Comparison of ENCODE assay signal across 8 cellular contexts in the genomic region with DNA sequence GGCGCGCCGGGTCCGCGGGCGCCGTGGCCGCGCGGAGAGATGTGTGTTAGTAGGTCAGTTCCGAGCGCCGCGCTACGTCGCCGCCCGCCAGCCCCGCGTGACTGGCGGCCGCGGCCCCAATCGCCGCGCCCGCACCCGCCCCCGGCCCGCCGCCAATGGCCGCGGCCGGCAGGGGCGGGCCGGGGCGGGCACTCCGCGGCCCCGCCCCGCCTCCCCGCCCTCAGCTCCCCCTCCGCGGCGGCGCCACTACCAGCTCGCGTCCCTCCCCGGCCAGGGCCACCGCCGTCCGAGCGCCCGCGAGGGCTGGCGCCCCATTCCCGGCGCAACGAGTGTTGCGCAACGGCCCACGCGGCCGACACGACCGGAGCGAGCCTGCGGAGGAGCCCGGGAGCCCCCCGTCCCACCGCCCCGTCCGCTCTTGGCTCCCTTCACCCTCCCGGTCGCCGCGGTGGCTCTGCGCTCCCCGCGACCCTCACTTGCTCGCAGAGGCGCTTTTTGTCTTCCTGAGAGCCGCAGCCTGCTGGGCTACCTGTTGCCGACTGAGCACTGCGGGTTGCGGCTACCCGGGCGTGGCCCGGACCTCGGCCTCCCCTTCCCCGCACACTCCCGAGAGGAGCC. TPM values are rescaled to one million over a fixed set of nuclear protein-coding genes. Genes with fewer than 3 reads are reported as not detected.
DNase-seq lines count a peak whose midpoint lies in the region; ATAC-seq and TF ChIP-seq lines count a peak whose summit lies in the region.

A gene with protein sequence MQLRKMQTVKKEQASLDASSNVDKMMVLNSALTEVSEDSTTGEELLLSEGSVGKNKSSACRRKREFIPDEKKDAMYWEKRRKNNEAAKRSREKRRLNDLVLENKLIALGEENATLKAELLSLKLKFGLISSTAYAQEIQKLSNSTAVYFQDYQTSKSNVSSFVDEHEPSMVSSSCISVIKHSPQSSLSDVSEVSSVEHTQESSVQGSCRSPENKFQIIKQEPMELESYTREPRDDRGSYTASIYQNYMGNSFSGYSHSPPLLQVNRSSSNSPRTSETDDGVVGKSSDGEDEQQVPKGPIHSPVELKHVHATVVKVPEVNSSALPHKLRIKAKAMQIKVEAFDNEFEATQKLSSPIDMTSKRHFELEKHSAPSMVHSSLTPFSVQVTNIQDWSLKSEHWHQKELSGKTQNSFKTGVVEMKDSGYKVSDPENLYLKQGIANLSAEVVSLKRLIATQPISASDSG (minus strand): TSS at position 48 of the 618 bp plus-strand sequence. CDS start 13,098 bp downstream, outside the sequence.

- intact Hi-C loops in testis (cut with DNase I; ENCODE audit: low total_unique reads) = no loop called here

- H3K4me2 ChIP-seq in GM23338 = peak within 1 kb of the TSS; percentile 95

- peaks cover 5% of the 10 kb centered on the region; the same call in 1 of the 3 replicates for H3K9me3 Mint-ChIP-seq in GM23338
- no peaks in the 10 kb centered on the region for H3K9me3 Mint-ChIP-seq in activated naive CD4-positive, alpha-beta T cell treated with anti-CD3 and anti-CD28 coated beads, Interleukin-2, amount 50 U/mL, for 72 hours

- ATAC-seq in GM23338 (peak; percentile 65), SK-N-SH treated with all-trans-retinoic acid at 6 μM for 48 hours (peak; percentile 71), omental fat pad (ENCODE audit: low FRiP score) (peak; percentile 58)
- ATAC-seq in activated naive CD4-positive, alpha-beta T cell treated with anti-CD3 and anti-CD28 coated beads, Interleukin-2, amount 50 U/mL, for 72 hours = peak; percentile 76 to 80

- TF ChIP-seq CTCF in GM23338 (conservative IDR thresholded peaks at IDR 0.05; ENCODE audit: low read depth in 2 of 2) = no peak
- no peak for TF ChIP-seq CTCF in LNCaP clone FGC (IDR thresholded peaks at IDR 0.05; ENCODE audit: control insufficient read depth, extremely low read depth, insufficient read depth)
- TF ChIP-seq CTCF in omental fat pad (IDR thresholded peaks at IDR 0.05) = no peak
- TF ChIP-seq CTCF in testis (IDR thresholded peaks at IDR 0.05) = no peak

- WGBS in testis, 2 donors = 0 to 1% methylated on average over 34 to 37 of the region's 92 CpGs

- peaks cover 60% of the 10 kb centered on the region for H3K27me3 ChIP-seq in GM23338 (ENCODE audit: insufficient read depth)
- no peaks in the 10 kb centered on the region for H3K27me3 ChIP-seq in testis

- H3K4me1 ChIP-seq in GM23338 (ENCODE audit: insufficient read depth) (peaks cover 19% of the 10 kb centered on the region), testis (peaks cover 33% of the 10 kb centered on the region)

- no peaks in the 10 kb centered on the region for H3K9me3 ChIP-seq in testis

- H2AFZ ChIP-seq in GM23338 = peak within 1 kb of the TSS; percentile 96

- DNase-seq in EH (ENCODE audit: low read depth) (peak; percentile 85), GM23338 (ENCODE audit: low spot score) (peak; percentile 77), LNCaP clone FGC (ENCODE audit: low read depth) (peak; percentile 22), glomerular visceral epithelial cell (ENCODE audit: extremely low spot score) (peak; percentile 88), omental fat pad (ENCODE audit: low spot score) (no peak), testis (peak; percentile 87)
- peak; percentile 71 to 81 for DNase-seq in activated naive CD4-positive, alpha-beta T cell treated with anti-CD3 and anti-CD28 coated beads, Interleukin-2, amount 50 U/mL, for 72 hours (ENCODE audit: low spot score in 2 of 2)

- TF ChIP-seq POLR2A in testis (IDR thresholded peaks at IDR 0.05) = no peak

- H3K36me3 ChIP-seq in GM23338 (ENCODE audit: insufficient read depth) (no peaks in the 10 kb centered on the region), testis (ENCODE audit: low read depth, missing control alignments) (no peaks in the 10 kb centered on the region)

- peak within 1 kb of the TSS; percentile 89 for H3K4me3 Mint-ChIP-seq in GM23338

- peaks cover 32% of the 10 kb centered on the region for H3K79me2 ChIP-seq in GM23338 (replicated peaks; ENCODE audit: insufficient read depth)

- H3K4me1 Mint-ChIP-seq in GM23338 = peaks cover 28% of the 10 kb centered on the region

- H3K27me3 Mint-ChIP-seq in GM23338 (ENCODE audit: insufficient read depth, low read depth, poor library complexity) = peaks cover 49% of the 10 kb centered on the region

- H4K20me1 ChIP-seq in GM23338 (replicated peaks; ENCODE audit: insufficient read depth) = peaks cover 34% of the 10 kb centered on the region

- H3K27ac Mint-ChIP-seq in GM23338 = peak within 1 kb of the TSS; percentile 12
- peak within 1 kb of the TSS; percentile 98 to 99 for H3K27ac Mint-ChIP-seq in activated naive CD4-positive, alpha-beta T cell treated with anti-CD3 and anti-CD28 coated beads, Interleukin-2, amount 50 U/mL, for 72 hours

- no peaks in the 10 kb centered on the region; the same call in 2 of the 3 replicates for H3K36me3 Mint-ChIP-seq in GM23338 (ENCODE audit: low read depth)
- H3K36me3 Mint-ChIP-seq in activated naive CD4-positive, alpha-beta T cell treated with anti-CD3 and anti-CD28 coated beads, Interleukin-2, amount 50 U/mL, for 72 hours = peaks cover 30 to 38% of the 10 kb centered on the region in 2 donors

- H3K9me2 ChIP-seq in GM23338 (ENCODE audit: insufficient read depth) = no peaks in the 10 kb centered on the region

- H3K4me3 ChIP-seq in GM23338 = peak within 1 kb of the TSS; percentile 91
- H3K4me3 ChIP-seq in LNCaP clone FGC (ENCODE audit: low read depth, low read length) = peak within 1 kb of the TSS; percentile 95
- peak within 1 kb of the TSS; percentile 82 to 97 for H3K4me3 ChIP-seq in testis

- H3F3A ChIP-seq in GM23338 (replicated peaks; ENCODE audit: low read depth) = 0 out of 2 replicates have a peak, but pooled peaks cover 7% of the 10 kb centered on the region

- H3K27ac ChIP-seq in GM23338 (ENCODE audit: low read depth) (no peak within 1 kb of the TSS), testis (peak within 1 kb of the TSS; percentile 99)

TF ChIP-seq in GM23338, 12 proteins besides CTCF, POLR2A, EP300 and RAD21:
- TF ChIP-seq POLR2AphosphoS5 (IDR thresholded peaks at IDR 0.05; ENCODE audit: low read depth) = peak; percentile 74
- no peak for TF ChIP-seq REST (IDR thresholded peaks at IDR 0.05; ENCODE audit: unreplicated experiment)
TF ChIP-seq in GM23338: peak in this region for 1.

TF ChIP-seq in SK-N-SH treated with all-trans-retinoic acid at 6 μM for 48 hours, 23 proteins besides CTCF, POLR2A, EP300 and RAD21:
- 0 out of 2 replicates have a peak, but pooled peaks have one; percentile 26 for TF ChIP-seq PATZ1 (CRISPR knock-in tag; IDR thresholded peaks at IDR 0.05; ENCODE audit: borderline replicate concordance)
- TF ChIP-seq ZNF70 (CRISPR knock-in tag; IDR thresholded peaks at IDR 0.05) = no peak

RNA-seq across cellular contexts. Expression of the gene that starts here (rescaled TPM):
- total RNA-seq in GM23338 (2014; rRNA removed; shearing (Covaris generic)) = 7.5 and 14.4 TPM in 2 replicates
- polyA plus RNA-seq in GM23338 (2016; fragmentation: Nextera tagmentation; extraction: Ambion mirVana) (3.7 and 4.1 TPM in 2 replicates), testis (ENCODE audit: insufficient read depth, low read depth, low replicate concordance) (34.8 TPM)
- total RNA-seq in activated naive CD4-positive, alpha-beta T cell treated with anti-CD3 and anti-CD28 coated beads, Interleukin-2, amount 50 U/mL, for 72 hours = 100 to 1,000 TPM in 1 of 2 donors, 10 to 100 TPM in 1; 48.8 to 120 TPM
- total RNA-seq in omental fat pad (100 to 1,000 TPM in 2 of 4 donors, 10 to 100 TPM in 2; 51.9 to 247 (median 111) TPM), testis (10 to 100 TPM; 25.3 to 30.5 TPM)
